Comparison of ENCODE assay signal across 13 cellular contexts in the genomic region with DNA sequence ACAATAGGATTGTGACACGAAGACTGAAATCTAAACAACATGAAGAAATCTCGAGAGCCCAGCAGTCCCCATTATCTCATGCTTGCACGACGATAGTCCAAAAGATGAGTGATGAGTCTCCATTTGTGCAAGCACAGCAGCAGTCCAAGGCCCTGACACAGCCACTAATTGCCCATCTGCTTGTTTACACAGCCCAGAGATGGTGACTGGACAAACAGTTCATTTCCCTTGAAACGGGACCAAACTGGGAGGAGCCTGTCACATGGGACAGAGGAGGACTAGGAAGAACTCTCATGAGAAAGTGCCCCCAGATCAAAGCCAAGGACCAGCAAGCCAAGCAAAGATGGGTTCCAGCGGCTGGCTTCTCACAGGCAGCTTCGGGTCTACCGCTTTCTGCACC.
DNase-seq lines count a peak whose midpoint lies in the region; ATAC-seq and TF ChIP-seq lines count a peak whose summit lies in the region.
"Had no signal": no experiment of that assay in that cellular context is flagged by ENCODE, and none has a peak within 500 bp of the region (broad histone marks: within the 10 kb centered on the region; RNA-seq: fewer than 3 reads in every experiment).

No MANE protein-coding gene starts in this region.

- ATAC-seq in HG02885 (IDR thresholded peaks at IDR 0.05; ENCODE audit: poor library complexity, unreplicated experiment): no peak

- DNase-seq in GM04503 (ENCODE audit: low read depth): peak; percentile 97
- peak; percentile 64 for DNase-seq in fibroblast of pulmonary artery (ENCODE audit: low read depth)
- peak; percentile 30 for DNase-seq in pulmonary artery endothelial cell (ENCODE audit: low read depth, low spot score)
- no peak for DNase-seq in activated effector memory CD4-positive, alpha-beta T cell treated with anti-CD3 and anti-CD28 coated beads, Interleukin-2, amount 50 U/mL, for 16 hours
- no peak for DNase-seq in cortex of kidney (lab: John Stamatoyannopoulos, UW)
- no peak for DNase-seq in NCI-H2171 treated with DMSO at 0.1 percent for 48 hours (lab: John Stamatoyannopoulos, UW)
- DNase-seq: activated naive CD8-positive, alpha-beta T cell treated with anti-CD3 and anti-CD28 coated beads, Interleukin-2, amount 10 ng/mL, durations not matched to agents 7 days and 5 days; NCI-H1694 treated with DMSO at 0.1 percent for 48 hours; spleen; tibial artery; WERI-Rb-1 had no signal

- no peak overlapping the region for H3K4me3 ChIP-seq in fibroblast of pulmonary artery (replicated peaks; ENCODE audit: low read depth, low read length)
- H3K4me3 ChIP-seq: spleen, tibial artery had no signal

- no peak for TF ChIP-seq CTCF in fibroblast of pulmonary artery (IDR thresholded peaks at IDR 0.05; ENCODE audit: low read length, missing control alignments)

TF ChIP-seq in PFSK-1, 5 proteins besides CTCF, POLR2A, EP300 and RAD21:
- TF ChIP-seq, protein P1, sequence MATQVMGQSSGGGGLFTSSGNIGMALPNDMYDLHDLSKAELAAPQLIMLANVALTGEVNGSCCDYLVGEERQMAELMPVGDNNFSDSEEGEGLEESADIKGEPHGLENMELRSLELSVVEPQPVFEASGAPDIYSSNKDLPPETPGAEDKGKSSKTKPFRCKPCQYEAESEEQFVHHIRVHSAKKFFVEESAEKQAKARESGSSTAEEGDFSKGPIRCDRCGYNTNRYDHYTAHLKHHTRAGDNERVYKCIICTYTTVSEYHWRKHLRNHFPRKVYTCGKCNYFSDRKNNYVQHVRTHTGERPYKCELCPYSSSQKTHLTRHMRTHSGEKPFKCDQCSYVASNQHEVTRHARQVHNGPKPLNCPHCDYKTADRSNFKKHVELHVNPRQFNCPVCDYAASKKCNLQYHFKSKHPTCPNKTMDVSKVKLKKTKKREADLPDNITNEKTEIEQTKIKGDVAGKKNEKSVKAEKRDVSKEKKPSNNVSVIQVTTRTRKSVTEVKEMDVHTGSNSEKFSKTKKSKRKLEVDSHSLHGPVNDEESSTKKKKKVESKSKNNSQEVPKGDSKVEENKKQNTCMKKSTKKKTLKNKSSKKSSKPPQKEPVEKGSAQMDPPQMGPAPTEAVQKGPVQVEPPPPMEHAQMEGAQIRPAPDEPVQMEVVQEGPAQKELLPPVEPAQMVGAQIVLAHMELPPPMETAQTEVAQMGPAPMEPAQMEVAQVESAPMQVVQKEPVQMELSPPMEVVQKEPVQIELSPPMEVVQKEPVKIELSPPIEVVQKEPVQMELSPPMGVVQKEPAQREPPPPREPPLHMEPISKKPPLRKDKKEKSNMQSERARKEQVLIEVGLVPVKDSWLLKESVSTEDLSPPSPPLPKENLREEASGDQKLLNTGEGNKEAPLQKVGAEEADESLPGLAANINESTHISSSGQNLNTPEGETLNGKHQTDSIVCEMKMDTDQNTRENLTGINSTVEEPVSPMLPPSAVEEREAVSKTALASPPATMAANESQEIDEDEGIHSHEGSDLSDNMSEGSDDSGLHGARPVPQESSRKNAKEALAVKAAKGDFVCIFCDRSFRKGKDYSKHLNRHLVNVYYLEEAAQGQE (IDR thresholded peaks at IDR 0.05; ENCODE audit: insufficient read depth in 1 of 2, low read depth in 2 of 2, low read length in 2 of 2): peak in 1 of 2 experiments; percentile 54; a peak in 1 of 4 replicates
- TF ChIP-seq TAF1 (IDR thresholded peaks at IDR 0.05; ENCODE audit: borderline replicate concordance, insufficient read depth, low read length) (no peak), POLR2AphosphoS5 (IDR thresholded peaks at IDR 0.05; ENCODE audit: low read depth, low read length) (no peak), FOXP2 (optimal IDR thresholded peaks at IDR 0.05; ENCODE audit: borderline replicate concordance, extremely low read depth, extremely low read length, insufficient read depth) (peak; percentile 99), SIN3A (IDR thresholded peaks at IDR 0.05; ENCODE audit: borderline replicate concordance, insufficient read depth, low read length) (no peak; the same call in 1 of the 2 replicates)

Comparison
In these comparisons a context has a peak if more than half of its experiments do, and no peak if none do; other contexts are left out.
1. DNase-seq: peak in GM04503 (single experiment), fibroblast of pulmonary artery (single experiment) and pulmonary artery endothelial cell (single experiment); none in activated effector memory CD4-positive, alpha-beta T cell treated with anti-CD3 and anti-CD28 coated beads, Interleukin-2, amount 50 U/mL, for 16 hours (single experiment), cortex of kidney (single experiment) and NCI-H2171 treated with DMSO at 0.1 percent for 48 hours (single experiment).